ENCODE assay signal across 11 cellular contexts in the genomic region with DNA sequence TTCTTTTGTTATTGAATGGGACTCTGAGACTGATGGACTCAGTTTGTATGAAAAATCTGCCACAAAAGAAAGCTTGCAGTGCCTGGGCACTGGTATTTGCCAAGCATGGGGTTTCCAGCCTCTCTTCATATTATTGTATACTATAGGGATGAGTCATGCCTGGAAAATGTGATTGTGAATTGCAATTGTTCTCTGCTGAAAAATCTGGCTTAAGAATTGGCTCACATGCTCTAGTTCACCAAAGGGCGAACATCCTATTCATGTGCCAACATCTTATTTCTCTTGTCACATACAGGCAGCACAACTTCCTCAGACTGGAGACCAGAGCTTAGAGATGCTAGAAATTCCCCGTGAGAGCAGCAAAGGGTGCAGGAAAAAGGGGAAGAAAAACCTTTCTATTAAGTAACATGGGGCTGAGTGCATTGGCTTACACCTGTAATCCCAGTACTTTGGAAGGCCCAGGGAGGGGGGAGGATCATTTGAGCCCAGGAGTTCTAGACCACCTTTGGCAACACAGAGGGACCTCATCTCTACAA.
DNase-seq lines count a peak whose midpoint lies in the region; ATAC-seq, FAIRE-seq and TF ChIP-seq lines count a peak whose summit lies in the region.
"Had no signal": no experiment of that assay in that cellular context is flagged by ENCODE, and none has a peak within 500 bp of the region (broad histone marks: within the 10 kb centered on the region; RNA-seq: fewer than 3 reads in every experiment).

No MANE protein-coding gene starts in this region.

- H3K27me3 Mint-ChIP-seq in CD8-positive, alpha-beta T cell (ENCODE audit: low read depth), result peaks cover 12% of the 10 kb centered on the region

- peaks cover 2% of the 10 kb centered on the region for H3K4me1 Mint-ChIP-seq in CD8-positive, alpha-beta T cell (ENCODE audit: low read depth)

- no peaks in the 10 kb centered on the region for H3K9me3 ChIP-seq in CD8-positive, alpha-beta T cell (ENCODE audit: low read length)

- DNase-seq in CD1c-positive myeloid dendritic cell (ENCODE audit: extremely low spot score) (peak; percentile 3), MV-4-11 (lab: John Stamatoyannopoulos, UW) (peak; percentile 16), dedifferentiated amniotic fluid mesenchymal stem cell (ENCODE audit: extremely low spot score) (peak; percentile 22), mucosa of gallbladder (ENCODE audit: low spot score) (peak; percentile 48), GM12891 (ENCODE audit: insufficient read length, low spot score) (no peak)
- no peak for DNase-seq in CD8-positive, alpha-beta T cell
- DNase-seq: GF-D8, HFFc6, Kasumi-1 had no signal

- H3K9me3 Mint-ChIP-seq in CD8-positive, alpha-beta T cell, result no peaks in the 10 kb centered on the region

- TF ChIP-seq CTCF in CD8-positive, alpha-beta T cell (IDR thresholded peaks at IDR 0.05), result no peak

- POLR2A ChIA-PET in CD8-positive, alpha-beta T cell (lab: Charles Lee), result no interaction called here

- CTCF ChIA-PET in CD8-positive, alpha-beta T cell (lab: Charles Lee), result no interaction called here

- H3K4me3 ChIP-seq in CD8-positive, alpha-beta T cell (ENCODE audit: low read depth, low read length), result no peak overlapping the region

- no peaks in the 10 kb centered on the region for H3K27me3 ChIP-seq in CD8-positive, alpha-beta T cell (ENCODE audit: insufficient read depth, low read length)

- H3K4me3 Mint-ChIP-seq in CD8-positive, alpha-beta T cell, result no peak overlapping the region
- H3K4me3 Mint-ChIP-seq: HFFc6 had no signal

- no peak for FAIRE-seq in GM12891 (lab: Jason Lieb, UNC)

- ATAC-seq in CD8-positive, alpha-beta T cell, result no peak
- ATAC-seq in GM21447 (IDR thresholded peaks at IDR 0.05; ENCODE audit: unreplicated experiment), result no peak
- ATAC-seq in GM19455 (IDR thresholded peaks at IDR 0.05; ENCODE audit: unreplicated experiment), result no peak

- H3K4me1 ChIP-seq in CD8-positive, alpha-beta T cell (ENCODE audit: insufficient read depth, low read length), result no peaks in the 10 kb centered on the region

- H3K36me3 ChIP-seq in CD8-positive, alpha-beta T cell (ENCODE audit: insufficient read depth, low read length), result no peaks in the 10 kb centered on the region

- no peak overlapping the region for H3K27ac Mint-ChIP-seq in CD8-positive, alpha-beta T cell
- H3K27ac Mint-ChIP-seq: HFFc6 had no signal

- H3K27ac ChIP-seq in CD8-positive, alpha-beta T cell (ENCODE audit: low read depth, low read length), result no peak overlapping the region

- TF ChIP-seq POLR2A in GM12891 (IDR thresholded peaks at IDR 0.05; ENCODE audit: low read depth, low read length), result no peak

- H3K36me3 Mint-ChIP-seq in CD8-positive, alpha-beta T cell, result no peaks in the 10 kb centered on the region

- intact Hi-C loops in CD8-positive, alpha-beta T cell (cut with DNase I, micrococcal nuclease), result no loop called here

TF ChIP-seq in GM12891, 5 proteins besides CTCF, POLR2A, EP300 and RAD21:
- TF ChIP-seq PAX5 (IDR thresholded peaks at IDR 0.05; ENCODE audit: insufficient read depth, low read length, severe bottlenecking) (no peak), SPI1 (IDR thresholded peaks at IDR 0.05; ENCODE audit: low read depth, low read length) (no peak), POLR2AphosphoS5 (IDR thresholded peaks at IDR 0.05; ENCODE audit: low read depth, low read length) (no peak), POU2F2 (IDR thresholded peaks at IDR 0.05; ENCODE audit: low read depth, low read length) (no peak), TAF1 (IDR thresholded peaks at IDR 0.05; ENCODE audit: low read depth, low read length) (no peak)

Comparison
In these comparisons a context has a peak if more than half of its experiments do, and no peak if none do; other contexts are left out.
1. DNase-seq: peak in CD1c-positive myeloid dendritic cell (single experiment), MV-4-11 (single experiment), dedifferentiated amniotic fluid mesenchymal stem cell (single experiment) and mucosa of gallbladder (single experiment); none in CD8-positive, alpha-beta T cell (0 of 7) and GM12891 (single experiment).